In the genomic region with DNA sequence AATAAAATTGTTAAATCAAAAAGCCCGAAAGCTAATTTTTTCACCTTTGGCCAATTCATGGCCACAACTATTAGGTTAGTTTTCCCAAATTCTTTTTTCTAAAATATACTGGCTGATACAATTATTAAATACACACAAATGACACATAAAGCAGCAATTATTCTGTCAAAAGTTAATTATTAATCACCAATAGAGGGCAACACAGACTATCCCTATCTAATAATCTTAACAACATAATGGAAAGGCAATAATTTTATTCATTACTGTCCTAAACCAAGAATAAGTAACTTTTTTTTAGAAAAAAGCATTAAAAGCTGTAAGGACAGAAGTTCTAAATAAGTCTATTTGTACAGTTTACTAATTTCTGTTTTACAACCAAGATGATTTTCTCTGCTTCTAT, we compare ENCODE assay signal across 14 cellular contexts. TPM values are rescaled to one million over a fixed set of nuclear protein-coding genes. Genes with fewer than 3 reads are reported as not detected.
A peak's percentile ranks its signal among the peaks of the same experiment; 100 is the strongest.
DNase-seq lines count a peak whose midpoint lies in the region; ATAC-seq and TF ChIP-seq lines count a peak whose summit lies in the region.
"Had no signal": no experiment of that assay in that cellular context is flagged by ENCODE, and none has a peak within 500 bp of the region (broad histone marks: within the 10 kb centered on the region; RNA-seq: fewer than 3 reads in every experiment).

No MANE protein-coding gene starts in this region.

- no peaks in the 10 kb centered on the region for H4K20me1 ChIP-seq in Karpas-422 (ENCODE audit: insufficient read depth, low read depth, low read length)

- H3K9me3 ChIP-seq in Karpas-422 (ENCODE audit: low read length) (no peaks in the 10 kb centered on the region), right lobe of liver (no peaks in the 10 kb centered on the region)

- WGBS in right lobe of liver (ENCODE audit: insufficient coverage, low coverage, low lambda C conversion rate, missing lambda C conversion rate) = 78% methylated on average over 1 of the region's 1 CpG

- H3K9ac ChIP-seq in Karpas-422 (ENCODE audit: low read length) = no peak overlapping the region

- H3K4me2 ChIP-seq in Karpas-422 (ENCODE audit: low read depth, low read length, poor library complexity, severe bottlenecking) = peak overlapping the region; percentile 82

- no peaks in the 10 kb centered on the region for H3K9me2 ChIP-seq in Karpas-422 (replicated peaks; ENCODE audit: insufficient read depth, low read length)

- intact Hi-C loops in right lobe of liver (cut with DNase I) = no loop called here

- H3K4me3 ChIP-seq in Karpas-422 (ENCODE audit: low read length) = no peak overlapping the region
- no peak overlapping the region for H3K4me3 ChIP-seq in choroid plexus epithelial cell (ENCODE audit: low read depth, low read length)
- H3K4me3 ChIP-seq in right lobe of liver = no peak overlapping the region
- H3K4me3 ChIP-seq: BLaER1 treated with 17β-estradiol and CSF1 and Interleukin-3, amounts not matched to agents 10 nM and 100 nM had no signal

- peak in 3 of 4 donors; percentile 35 to 55 (median 51) for ATAC-seq in right lobe of liver
- ATAC-seq: activated CD8-positive, alpha-beta T cell treated with anti-CD3 and anti-CD28 coated beads, Interleukin-2, amount 10 ng/mL, durations not matched to agents 7 days and 5 days; stimulated activated effector memory CD8-positive, alpha-beta T cell treated with anti-CD3 and anti-CD28 coated beads, Interleukin-12 subunit alpha, Interleukin-12 subunit beta, amount 100 ng/mL, for 72 hours had no signal

- no peak for TF ChIP-seq POLR2A in right lobe of liver (IDR thresholded peaks at IDR 0.05)

- DNase-seq in Karpas-422 = peak; percentile 65
- DNase-seq in choroid plexus epithelial cell (ENCODE audit: low read depth) = no peak
- no peak for DNase-seq in right lobe of liver
- no peak for DNase-seq in D341Med (ENCODE audit: low spot score)
- no peak for DNase-seq in KG1 (lab: John Stamatoyannopoulos, UW)
- DNase-seq in DMS53 (lab: John Stamatoyannopoulos, UW) = no peak
- DNase-seq in activated gamma-delta T cell (lab: John Stamatoyannopoulos, UW) = no peak
- DNase-seq: activated CD8-positive, alpha-beta T cell treated with anti-CD3 and anti-CD28 coated beads, Interleukin-2, amount 10 ng/mL, durations not matched to agents 7 days and 5 days; EL; NCI-H1694 had no signal

- TF ChIP-seq CTCF in C4-2B (conservative IDR thresholded peaks at IDR 0.05) = peak; percentile 72
- peak; percentile 18 for TF ChIP-seq CTCF in choroid plexus epithelial cell (conservative IDR thresholded peaks at IDR 0.05; ENCODE audit: low read depth, low read length)
- peak in 3 of 4 donors; percentile 31 to 37 (median 37) for TF ChIP-seq CTCF in right lobe of liver (IDR thresholded peaks at IDR 0.05)

- H3K36me3 ChIP-seq in Karpas-422 (ENCODE audit: insufficient read depth, low read length) (peaks cover 6% of the 10 kb centered on the region; the same call in 1 of the 2 replicates), right lobe of liver (no peaks in the 10 kb centered on the region)

- peaks cover 53% of the 10 kb centered on the region for H3K4me1 ChIP-seq in Karpas-422 (ENCODE audit: low read length)
- peaks cover 0 to 5% (median 0%) of the 10 kb centered on the region in 4 donors for H3K4me1 ChIP-seq in right lobe of liver

- H3K27ac ChIP-seq in C4-2B = no peak overlapping the region
- peak overlapping the region; percentile 96 for H3K27ac ChIP-seq in Karpas-422 (ENCODE audit: low read length)
- no peak overlapping the region for H3K27ac ChIP-seq in right lobe of liver
- H3K27ac ChIP-seq: HL-60 had no signal

- H3K79me2 ChIP-seq in Karpas-422 (ENCODE audit: low read length) = peaks cover 57% of the 10 kb centered on the region

- H3K27me3 ChIP-seq in Karpas-422 (ENCODE audit: low read length) (no peaks in the 10 kb centered on the region), right lobe of liver (no peaks in the 10 kb centered on the region)
- H3K27me3 ChIP-seq: BLaER1 treated with 17β-estradiol and CSF1 and Interleukin-3, amounts not matched to agents 10 nM and 100 nM had no signal

- no peak overlapping the region for H2AFZ ChIP-seq in Karpas-422 (ENCODE audit: low read length)

RNA-seq across cellular contexts. Expression of a gene that starts 51.7 kb away (rescaled TPM):
- total RNA-seq in Karpas-422 (2014; rRNA removed; shearing (Covaris generic); ENCODE audit: low replicate concordance) = 13.4 and 35.6 TPM in 2 replicates
- 1 to 10 TPM; 6.3 to 10.0 (median 9.3) TPM for total RNA-seq in right lobe of liver

Comparison
In these comparisons a context has a peak if more than half of its experiments do, and no peak if none do; other contexts are left out.
1. CTCF ChIP-seq: peak in every context shown above with its lines; median percentile 72 in C4-2B; 37 in right lobe of liver; 18 in choroid plexus epithelial cell.